24 cellular contexts compared by ENCODE assay signal in the genomic region with DNA sequence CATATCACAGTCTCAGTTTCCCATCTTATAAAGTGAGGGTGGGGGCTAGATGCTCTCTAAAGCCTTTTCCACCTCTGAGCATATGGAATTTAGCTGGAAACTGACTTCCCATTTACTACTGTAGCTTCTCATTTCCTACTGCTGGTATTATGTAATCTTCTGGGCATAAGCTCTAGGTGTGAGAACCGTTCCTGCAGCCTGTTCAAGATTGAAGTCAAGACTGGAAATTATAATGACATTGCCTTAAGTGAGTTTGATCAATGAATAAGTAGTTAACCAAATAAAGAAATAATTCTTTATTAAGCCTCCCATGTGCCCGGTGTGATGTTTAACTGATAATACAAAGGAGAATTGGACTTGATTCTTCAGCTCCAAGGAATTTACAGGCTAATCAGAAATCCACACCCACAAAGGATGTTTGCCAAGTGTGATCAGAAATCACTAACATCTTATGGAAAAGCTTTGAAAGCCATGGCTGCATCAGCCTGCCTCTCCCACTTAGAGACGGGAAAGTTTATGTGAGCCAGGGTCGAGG. TPM values are rescaled to one million over a fixed set of nuclear protein-coding genes. Genes with fewer than 3 reads are reported as not detected.
"Had no signal": no experiment of that assay in that cellular context is flagged by ENCODE, and none has a peak within 500 bp of the region (broad histone marks: within the 10 kb centered on the region; RNA-seq: fewer than 3 reads in every experiment).

No MANE protein-coding gene starts in this region.

- H3K9me3 ChIP-seq: lower lobe of right lung, right atrium auricular region had no signal

- H3K27ac Mint-ChIP-seq: activated naive CD4-positive, alpha-beta T cell treated with anti-CD3 and anti-CD28 coated beads, Interleukin-2, amount 10 ng/mL, durations not matched to agents 7 days and 5 days; activated naive CD8-positive, alpha-beta T cell treated with anti-CD3 and anti-CD28 coated beads, Interleukin-2, amount 50 U/mL, for 24 hours; progenitor cell of endocrine pancreas had no signal

- H3K27ac ChIP-seq: lower lobe of right lung, right atrium auricular region had no signal

- H3K27me3 ChIP-seq: right atrium auricular region had no signal

- ATAC-seq: activated naive CD8-positive, alpha-beta T cell treated with anti-CD3 and anti-CD28 coated beads, Interleukin-2, amount 50 U/mL, for 24 hours; esophagus mucosa; left cardiac atrium; lower lobe of right lung; SK-N-SH treated with all-trans-retinoic acid at 6 μM for 48 hours had no signal

- DNase-seq: activated CD4-positive, alpha-beta T cell treated with anti-CD3 and anti-CD28 coated beads for 1 hour; activated CD8-positive, alpha-beta memory T cell treated with anti-CD3 and anti-CD28 coated beads for 24 hours; activated CD8-positive, alpha-beta memory T cell treated with anti-CD3 and anti-CD28 coated beads, Interleukin-2, amount 50 U/mL, for 48 hours; activated effector memory CD4-positive, alpha-beta T cell treated with Interleukin-2 at 50 U/mL for 16 hours; activated naive CD4-positive, alpha-beta T cell treated with anti-CD3 and anti-CD28 coated beads, Interleukin-2, amount 10 ng/mL, durations not matched to agents 7 days and 5 days; activated naive CD8-positive, alpha-beta T cell treated with anti-CD3 and anti-CD28 coated beads, Interleukin-2, amount 50 U/mL, for 24 hours; activated T-cell treated with anti-CD3 and anti-CD28 coated beads, Interleukin-2, amount 50 U/mL, for 48 hours; aorta; cortex of kidney; effector CD4-positive, alpha-beta T cell; left cardiac atrium; lower lobe of right lung; stimulated activated CD4-positive, alpha-beta T cell treated with anti-CD3 and anti-CD28 coated beads, Interleukin-15, amount 100 ng/mL, for 24 hours; stimulated activated CD4-positive, alpha-beta T cell treated with anti-CD3 and anti-CD28 coated beads, Interleukin-2, amount 100 ng/mL, for 48 hours had no signal

- H3K9me3 Mint-ChIP-seq: activated naive CD4-positive, alpha-beta T cell treated with anti-CD3 and anti-CD28 coated beads, Interleukin-2, amount 10 ng/mL, durations not matched to agents 7 days and 5 days; activated naive CD8-positive, alpha-beta T cell treated with anti-CD3 and anti-CD28 coated beads, Interleukin-2, amount 50 U/mL, for 24 hours; central memory CD8-positive, alpha-beta T cell had no signal

- H3K4me3 ChIP-seq: lower lobe of right lung, right atrium auricular region had no signal

- H3K36me3 Mint-ChIP-seq: activated naive CD4-positive, alpha-beta T cell treated with anti-CD3 and anti-CD28 coated beads, Interleukin-2, amount 10 ng/mL, durations not matched to agents 7 days and 5 days had no signal

- H3K4me3 Mint-ChIP-seq: activated naive CD4-positive, alpha-beta T cell treated with anti-CD3 and anti-CD28 coated beads, Interleukin-2, amount 10 ng/mL, durations not matched to agents 7 days and 5 days; activated naive CD8-positive, alpha-beta T cell treated with anti-CD3 and anti-CD28 coated beads, Interleukin-2, amount 50 U/mL, for 24 hours; central memory CD8-positive, alpha-beta T cell; neural crest cell had no signal

- H3K4me1 Mint-ChIP-seq: activated naive CD4-positive, alpha-beta T cell treated with anti-CD3 and anti-CD28 coated beads, Interleukin-2, amount 10 ng/mL, durations not matched to agents 7 days and 5 days; activated naive CD8-positive, alpha-beta T cell treated with anti-CD3 and anti-CD28 coated beads, Interleukin-2, amount 50 U/mL, for 24 hours; central memory CD8-positive, alpha-beta T cell had no signal

- H3K36me3 ChIP-seq: lower lobe of right lung, right atrium auricular region had no signal

RNA-seq across cellular contexts. Expression of a gene that starts 36.5 kb away (rescaled TPM):
- total RNA-seq: glomerular endothelial cell; T-helper 1 cell treated with Interleukin-12 subunit alpha and Interleukin-12 subunit beta and Interleukin-4 antibody, amounts not matched to agents 30 ng/mL and 1 ng/mL, for 36 hours had no signal

RNA-seq across cellular contexts. Expression of a gene that starts 54.8 kb away (rescaled TPM):
- total RNA-seq: aorta; esophagus mucosa; glomerular endothelial cell; left cardiac atrium; lower lobe of right lung; neural crest cell; omental fat pad; progenitor cell of endocrine pancreas; right atrium auricular region; skeletal muscle tissue; T-helper 1 cell treated with Interleukin-12 subunit alpha and Interleukin-12 subunit beta and Interleukin-4 antibody, amounts not matched to agents 30 ng/mL and 1 ng/mL, for 36 hours had no signal
